ENCODE assay signal across 8 cellular contexts in genomic region chr6:90586675-90587638, GRCh38. TPM values are rescaled to one million over a fixed set of nuclear protein-coding genes. Genes with fewer than 3 reads are reported as not detected.
DNase-seq lines count a peak whose midpoint lies in the region; ATAC-seq, FAIRE-seq and TF ChIP-seq lines count a peak whose summit lies in the region.

TSS of gene MAP3K7 (minus strand) at chr6:90587072. CDS start at chr6:90586883, 189 bp downstream.

- H3K36me3 ChIP-seq in right atrium auricular region (no peaks in the 10 kb centered on the region), psoas muscle (ENCODE audit: insufficient read depth in 1 of 2, low read depth in 1 of 2) (no peaks in the 10 kb centered on the region)

- TF ChIP-seq CTCF in right atrium auricular region (IDR thresholded peaks at IDR 0.05) (no peak), psoas muscle (IDR thresholded peaks at IDR 0.05) (no peak)

- no peak for FAIRE-seq in urothelium cell line (lab: Jason Lieb, UNC)

- ATAC-seq in GM18498 (IDR thresholded peaks at IDR 0.05; ENCODE audit: unreplicated experiment), result peak; percentile 93
- ATAC-seq in HG02938 (IDR thresholded peaks at IDR 0.05; ENCODE audit: unreplicated experiment), result peak; percentile 88
- ATAC-seq in psoas muscle, result peak; percentile 95 to 98 (median 96)

- peaks cover 0 to 32% of the 10 kb centered on the region in 2 donors for H3K4me1 ChIP-seq in right atrium auricular region
- H3K4me1 ChIP-seq in psoas muscle, result peaks cover 31% of the 10 kb centered on the region

- no peaks in the 10 kb centered on the region for H3K27me3 ChIP-seq in right atrium auricular region
- no peaks in the 10 kb centered on the region for H3K27me3 ChIP-seq in psoas muscle (ENCODE audit: insufficient read depth in 3 of 3, low read length in 2 of 3)

- intact Hi-C loops in psoas muscle (cut with DNase I), result no loop called here

- DNase-seq in NCI-H187 (lab: John Stamatoyannopoulos, UW) (peak; percentile 93 to 94), T-helper 2 cell (peak; percentile 71 to 96 (median 89)), right atrium auricular region (ENCODE audit: low spot score) (peak; percentile 96), psoas muscle (peak; percentile 91 to 95), urothelium cell line (ENCODE audit: low spot score) (peak; percentile 77)

- H3K9me3 ChIP-seq in right atrium auricular region (no peaks in the 10 kb centered on the region), psoas muscle (no peaks in the 10 kb centered on the region)

- peak within 1 kb of the TSS; percentile 99 for H3K27ac ChIP-seq in angular gyrus (ENCODE audit: low read depth, low read length)
- peak within 1 kb of the TSS; percentile 91 to 92 for H3K27ac ChIP-seq in right atrium auricular region
- H3K27ac ChIP-seq in psoas muscle, result peak within 1 kb of the TSS; percentile 88

- 0 to 1% (median 0%) methylated on average over 65 to 70 of the region's 70 CpGs for WGBS in psoas muscle, 3 donors

- peak within 1 kb of the TSS; percentile 91 to 99 for H3K4me3 ChIP-seq in right atrium auricular region
- peak within 1 kb of the TSS; percentile 93 for H3K4me3 ChIP-seq in psoas muscle

RNA-seq across cellular contexts. Expression of gene MAP3K7, which starts in this region (rescaled TPM):
- total RNA-seq in right atrium auricular region (10 to 100 TPM; 17.1 to 17.5 TPM), psoas muscle (10 to 100 TPM; 15.8 to 22.1 (median 19.5) TPM)
- polyA plus RNA-seq in psoas muscle, result 10 to 100 TPM in 2 of 3 donors, 1 to 10 TPM in 1; 8.9 to 19.8 (median 14.2) TPM

Comparison
In these comparisons a context has a peak if more than half of its experiments do, and no peak if none do; other contexts are left out.
1. Peak in every context shown above with its lines: DNase-seq, ATAC-seq, H3K4me3 ChIP-seq and H3K27ac ChIP-seq.